In the genomic region with DNA sequence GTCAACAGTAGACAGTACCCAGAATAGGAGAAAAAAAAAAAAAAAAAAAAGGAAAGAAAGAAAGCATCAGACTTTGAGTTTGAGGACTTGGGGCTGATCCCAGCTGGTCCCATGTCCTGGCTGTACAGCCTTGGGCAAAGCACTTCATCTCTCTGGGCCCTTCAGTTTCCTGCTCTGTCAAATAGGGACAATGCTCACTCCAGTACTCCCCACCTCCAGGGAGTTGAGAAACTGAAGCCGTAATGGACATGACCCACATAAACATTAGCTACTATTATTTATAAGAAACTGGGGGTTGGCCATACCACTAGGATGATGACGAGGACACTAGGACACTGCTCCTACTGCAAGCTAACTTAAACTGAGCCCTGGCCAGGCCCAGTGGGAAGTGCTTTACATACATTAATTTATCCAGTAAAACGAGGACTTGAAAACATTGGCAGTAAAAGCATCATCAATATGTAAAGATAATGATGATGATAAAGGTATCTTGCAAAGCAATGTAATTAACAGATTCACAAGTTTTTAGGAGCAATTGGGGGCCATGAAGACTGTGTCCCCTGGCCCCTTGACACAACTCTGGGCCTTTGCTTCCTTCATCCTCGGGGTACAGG, we compare ENCODE assay signal across 19 cellular contexts. TPM values are rescaled to one million over a fixed set of nuclear protein-coding genes. Genes with fewer than 3 reads are reported as not detected.
A peak's percentile ranks its signal among the peaks of the same experiment; 100 is the strongest.
DNase-seq lines count a peak whose midpoint lies in the region; ATAC-seq, FAIRE-seq and TF ChIP-seq lines count a peak whose summit lies in the region.
"Had no signal": no experiment of that assay in that cellular context is flagged by ENCODE, and none has a peak within 500 bp of the region (broad histone marks: within the 10 kb centered on the region; RNA-seq: fewer than 3 reads in every experiment).

No MANE protein-coding gene starts in this region.

- H3K4me3 ChIP-seq in HUES48 (ENCODE audit: low read depth, low read length) (no peak overlapping the region), K562 (no peak overlapping the region), trophoblast cell (ENCODE audit: low read depth, low read length) (no peak overlapping the region), lower leg skin (ENCODE audit: low read depth, poor library complexity, severe bottlenecking) (no peak overlapping the region)
- H3K4me3 ChIP-seq: lung had no signal

- peak overlapping the region; percentile 42 for H3K18ac ChIP-seq in trophoblast cell (ENCODE audit: low read length)

- H3K36me3 ChIP-seq in HUES48 (ENCODE audit: control insufficient read depth, insufficient read depth, low read length) (no peaks in the 10 kb centered on the region), K562 (ENCODE audit: control insufficient read depth, insufficient read depth, low read length) (peaks cover 78% of the 10 kb centered on the region), trophoblast cell (ENCODE audit: control insufficient read depth in 1 of 2, insufficient read depth in 2 of 2, low read length in 2 of 2) (no peaks in the 10 kb centered on the region)

- peaks cover 45% of the 10 kb centered on the region for H3K79me2 ChIP-seq in K562 (ENCODE audit: control insufficient read depth, insufficient read depth, low read length)
- peaks cover 3% of the 10 kb centered on the region for H3K79me2 ChIP-seq in trophoblast cell (ENCODE audit: control insufficient read depth, insufficient read depth, low read length, poor library complexity)

- H3K79me1 ChIP-seq in trophoblast cell (ENCODE audit: low read length), result peaks cover 45% of the 10 kb centered on the region

- peak overlapping the region; percentile 78 for H4K8ac ChIP-seq in trophoblast cell (ENCODE audit: low read depth, low read length)

- TF ChIP-seq RAD21 in K562 (CRISPR knock-in tag; conservative IDR thresholded peaks at IDR 0.05 in 1 of 2, IDR thresholded peaks at IDR 0.05 in 1 of 2), result no peak

- no peak for DNase-seq in K562 (ENCODE audit: extremely low read depth in 1 of 4, low spot score in 3 of 4)
- DNase-seq in left lobe of liver (ENCODE audit: low spot score), result no peak
- DNase-seq in trophoblast cell, result no peak
- DNase-seq in epidermal melanocyte (ENCODE audit: insufficient read length, low spot score), result no peak
- DNase-seq in lower leg skin (ENCODE audit: low spot score in 2 of 2), result no peak
- DNase-seq in DMS114 treated with DMSO at 0.1 percent for 48 hours (lab: John Stamatoyannopoulos, UW; ENCODE audit: unreplicated experiment), result no peak
- DNase-seq: activated CD4-positive, alpha-beta T cell treated with anti-CD3 and anti-CD28 coated beads for 4 hours; activated CD8-positive, alpha-beta memory T cell treated with anti-CD3 and anti-CD28 coated beads, Interleukin-2, amount 10 ng/mL, durations not matched to agents 7 days and 5 days; CD8-positive, alpha-beta T cell; DMS79; KG1; naive thymus-derived CD4-positive, alpha-beta T cell; NCI-H2081; NCI-H510A treated with DMSO at 0.1 percent for 48 hours had no signal

- H3K4me2 ChIP-seq in K562 (ENCODE audit: insufficient read depth, low read length) (peak overlapping the region; percentile 64), trophoblast cell (ENCODE audit: low read length) (peak overlapping the region; percentile 36)

- ATAC-seq in K562 (peak; percentile 23), left lobe of liver (peak; percentile 30), GM18870 (IDR thresholded peaks at IDR 0.05; ENCODE audit: unreplicated experiment) (no peak)
- ATAC-seq: activated CD8-positive, alpha-beta memory T cell treated with anti-CD3 and anti-CD28 coated beads, Interleukin-2, amount 10 ng/mL, durations not matched to agents 7 days and 5 days; activated T-helper 17 cell treated with anti-CD3 and anti-CD28 coated beads, Interleukin-2, amount 50 U/mL, for 72 hours; CD8-positive, alpha-beta T cell; naive thymus-derived CD4-positive, alpha-beta T cell had no signal

- no TSS peak for BruUV-seq in K562 (replicated peaks; lab: Mats Ljungman, UMichigan)

- H3K9me3 ChIP-seq in HUES48 (ENCODE audit: control insufficient read depth, insufficient read depth, low read length) (no peaks in the 10 kb centered on the region), K562 (replicated peaks; ENCODE audit: control insufficient read depth, insufficient read depth, low read depth, low read length) (peaks cover 11% of the 10 kb centered on the region; the same call in 1 of the 2 replicates), trophoblast cell (ENCODE audit: insufficient read depth, low read depth, low read length) (peaks cover 7% of the 10 kb centered on the region)

- CTCF ChIA-PET in K562 (lab: Yijun Ruan, JAX; ENCODE audit: low intra/inter-chr PET ratio), result no interaction called here

- no peak overlapping the region for H3K23ac ChIP-seq in trophoblast cell (ENCODE audit: low read length)

- H2BK120ac ChIP-seq in trophoblast cell (ENCODE audit: insufficient read depth, low read length, poor library complexity), result peak overlapping the region; percentile 98

- H2AK5ac ChIP-seq in trophoblast cell (ENCODE audit: low read length), result peak overlapping the region; percentile 78

- no peak overlapping the region for H3K9ac ChIP-seq in HUES48 (ENCODE audit: low read depth, low read length)
- peak overlapping the region; percentile 26 to 66; a peak in 3 of 4 replicates for H3K9ac ChIP-seq in K562 (ENCODE audit: insufficient read depth in 1 of 2, low read depth in 2 of 2, low read length in 2 of 2)
- no peak overlapping the region for H3K9ac ChIP-seq in trophoblast cell (ENCODE audit: low read length)

- H3K14ac ChIP-seq in trophoblast cell (ENCODE audit: low read length), result peak overlapping the region; percentile 80

- no peak for TF ChIP-seq POLR2A in K562 (conservative IDR thresholded peaks at IDR 0.05)
- TF ChIP-seq POLR2A in lower leg skin (IDR thresholded peaks at IDR 0.05), result no peak

- H2BK5ac ChIP-seq in trophoblast cell (ENCODE audit: low read depth, low read length, poor library complexity), result peak overlapping the region; percentile 99

- peaks cover 11% of the 10 kb centered on the region for H3K4me1 ChIP-seq in HUES48 (ENCODE audit: control insufficient read depth, insufficient read depth, low read length)
- peaks cover 32 to 40% of the 10 kb centered on the region in 2 experiments for H3K4me1 ChIP-seq in K562 (replicated peaks in 1 of 2; ENCODE audit: control insufficient read depth in 2 of 2, insufficient read depth in 2 of 2, low read length in 2 of 2)
- H3K4me1 ChIP-seq in trophoblast cell (ENCODE audit: control insufficient read depth in 1 of 2, insufficient read depth in 2 of 2, low read length in 2 of 2), result peaks cover 20 to 26% of the 10 kb centered on the region in 2 experiments

- no peaks in the 10 kb centered on the region for H3K27me3 ChIP-seq in HUES48 (ENCODE audit: control insufficient read depth, insufficient read depth, low read length)
- no peaks in the 10 kb centered on the region for H3K27me3 ChIP-seq in K562 (ENCODE audit: control insufficient read depth in 2 of 2, insufficient read depth in 2 of 2, low read length in 2 of 2)
- no peaks in the 10 kb centered on the region for H3K27me3 ChIP-seq in trophoblast cell (ENCODE audit: insufficient read depth, low read length)

- H3K27ac ChIP-seq in HUES48 (ENCODE audit: low read depth, low read length), result peak overlapping the region; percentile 66
- H3K27ac ChIP-seq in K562 (ENCODE audit: extremely low read depth, low read depth, low read length), result peak overlapping the region; percentile 60
- peak overlapping the region; percentile 94 for H3K27ac ChIP-seq in trophoblast cell (ENCODE audit: low read depth, low read length)
- H3K27ac ChIP-seq: RWPE1 had no signal

- in situ Hi-C loops in K562 (cut with MboI), result no loop called here

- FAIRE-seq in K562 (lab: Jason Lieb, UNC), result peak; percentile 15

- TF ChIP-seq CTCF in K562 (IDR thresholded peaks at IDR 0.05 in 2 of 3, conservative IDR thresholded peaks at IDR 0.05 in 1 of 3; ENCODE audit: insufficient read depth in 2 of 3, low read depth in 1 of 3, low read length in 3 of 3) (no peak), lower leg skin (IDR thresholded peaks at IDR 0.05) (no peak)

- peak overlapping the region; percentile 86 for H4K91ac ChIP-seq in trophoblast cell (ENCODE audit: low read depth, low read length)

- H2AFZ ChIP-seq in K562 (ENCODE audit: low read depth, low read length), result no peak overlapping the region
- no peak overlapping the region for H2AFZ ChIP-seq in trophoblast cell (ENCODE audit: insufficient read depth, low read length, poor library complexity)

- POLR2A ChIA-PET in K562 (lab: Yijun Ruan, JAX), result interaction anchor here (0.7 to 2.0 kb wide), 8 partner anchors 11 to 61 kb away, joined by 3 to 9 read pairs (median 4); no protein-coding TSS in a partner anchor

- no peaks in the 10 kb centered on the region for H3K9me1 ChIP-seq in K562 (ENCODE audit: control insufficient read depth, insufficient read depth, low read length)

- H4K12ac ChIP-seq in trophoblast cell (ENCODE audit: low read depth, low read length), result peak overlapping the region; percentile 23

- intact Hi-C loops in K562 (cut with micrococcal nuclease), result no loop called here
- intact Hi-C loops in lower leg skin (cut with DNase I; ENCODE audit: low total_unique reads), result no loop called here

- H2BK12ac ChIP-seq in trophoblast cell (ENCODE audit: low read length), result peak overlapping the region; percentile 84

- TF ChIP-seq EP300 in K562 (IDR thresholded peaks at IDR 0.05; ENCODE audit: low read length), result no peak

- H4K20me1 ChIP-seq in K562 (replicated peaks; ENCODE audit: control insufficient read depth, insufficient read depth, low read length), result no peaks in the 10 kb centered on the region

- 29% methylated on average over 4 of the region's 4 CpGs for WGBS in K562 (ENCODE audit: insufficient coverage, low coverage, missing lambda C conversion rate)
- no CpG with 5 or more reads among the region's 4 CpGs for WGBS in trophoblast cell (ENCODE audit: extremely low coverage, insufficient coverage, insufficient read length)
- 76 to 83% methylated on average over 4 of the region's 4 CpGs for WGBS in lower leg skin, 2 donors

- peak overlapping the region; percentile 83 for H3K4ac ChIP-seq in trophoblast cell (ENCODE audit: low read depth, low read length)

RNA-seq across cellular contexts. Expression of a gene that starts 22.9 kb away (rescaled TPM):
- total RNA-seq in K562 (2011; cell fraction: chromatin; rRNA removed; ENCODE audit: low replicate concordance), result 54.6 and 73.2 TPM in 2 replicates
- total RNA-seq in K562 (2011; cell fraction: nucleolus; rRNA removed), result 34.3 and 36.4 TPM in 2 replicates
- total RNA-seq in K562 (2011; cell fraction: nucleoplasm; rRNA removed), result 49.6 and 69.7 TPM in 2 replicates
- 11.3 and 14.5 TPM in 2 replicates for total RNA-seq in K562 (2014; rRNA removed)
- total RNA-seq in K562 (2014; rRNA removed; fragmentation: Illumina TruSeq; extraction: Trizol), result 1.7 and 2.5 TPM in 2 replicates
- total RNA-seq in K562 (2015; rRNA removed; fragmentation: Illumina TruSeq; extraction: Trizol), result 3.7 and 4.1 TPM in 2 replicates
- total RNA-seq in K562 (2021), result 14.2 and 15.5 TPM in 2 replicates
- 5.3 and 9.2 TPM in 2 replicates for polyA plus RNA-seq in K562 (2011; rRNA removed)
- polyA plus RNA-seq in K562 (2011; cell fraction: cytosol; rRNA removed), result 4.6 and 10.2 TPM in 2 replicates
- polyA plus RNA-seq in K562 (2011; cell fraction: nucleus; rRNA removed), result 10.8 and 14.0 TPM in 2 replicates
- 7.4 and 21.2 TPM in 2 replicates for polyA plus RNA-seq in K562 (2012)
- 1.1 and 1.4 TPM in 2 replicates for polyA plus RNA-seq in K562 (2014; fragmentation: Illumina TruSeq; extraction: Trizol)
- under 1 TPM; 0.10 to 0.13 TPM for polyA plus RNA-seq in K562 (2014; fragmentation: Nextera tagmentation; extraction: Ambion mirVana)
- 4.6 and 6.9 TPM in 2 replicates for polyA plus RNA-seq in K562 (2014; rRNA removed)
- polyA minus RNA-seq in K562 (2011; rRNA and poly(A)+ RNA removed), result 7.7 and 9.1 TPM in 2 replicates
- 12.8 and 25.8 TPM in 2 replicates for polyA minus RNA-seq in K562 (2011; cell fraction: cytosol; rRNA and poly(A)+ RNA removed)
- 13.9 and 32.1 TPM in 2 replicates for polyA minus RNA-seq in K562 (2011; cell fraction: nucleus; rRNA and poly(A)+ RNA removed)
- 16.2 TPM for total RNA-seq in left lobe of liver
- polyA plus RNA-seq in trophoblast cell (2013), result 29.5 and 30.6 TPM in 2 replicates
- total RNA-seq in lower leg skin, result 1 to 10 TPM; 2.0 to 9.1 (median 6.7) TPM
- polyA plus RNA-seq: naive thymus-derived CD4-positive, alpha-beta T cell had no signal

Comparison
In these comparisons a context has a peak if more than half of its experiments do, and no peak if none do; other contexts are left out.
1. H3K9ac ChIP-seq: peak in K562 (2 of 2); none in HUES48 (single experiment) and trophoblast cell (single experiment).
2. Peak in every context shown above with its lines, with median percentiles within 50 percentile points of each other: H3K27ac ChIP-seq.